Comparison of ENCODE assay signal across 9 cellular contexts in the genomic region with DNA sequence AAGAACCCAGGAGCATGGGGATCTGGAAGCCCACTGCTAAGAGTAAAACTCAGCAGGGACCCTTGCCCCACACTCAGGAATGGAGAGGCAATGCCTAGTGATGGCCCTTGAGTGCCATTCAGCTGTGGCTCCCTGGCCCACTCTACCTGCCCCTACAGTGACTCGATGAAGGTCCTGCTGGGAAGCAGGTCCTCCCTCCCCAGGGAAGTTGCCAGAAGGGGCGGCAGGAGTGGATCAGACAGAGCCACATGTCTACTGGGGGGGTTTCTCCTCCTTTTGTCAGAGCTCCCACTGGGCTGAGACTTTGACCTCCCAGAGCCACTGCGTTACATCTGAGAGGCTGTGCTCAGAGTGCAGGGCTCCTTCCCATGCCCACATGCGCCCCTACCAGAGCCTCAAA. TPM values are rescaled to one million over a fixed set of nuclear protein-coding genes. Genes with fewer than 3 reads are reported as not detected.
A peak's percentile ranks its signal among the peaks of the same experiment; 100 is the strongest.
DNase-seq lines count a peak whose midpoint lies in the region; ATAC-seq, FAIRE-seq and TF ChIP-seq lines count a peak whose summit lies in the region.
"Had no signal": no experiment of that assay in that cellular context is flagged by ENCODE, and none has a peak within 500 bp of the region (broad histone marks: within the 10 kb centered on the region; RNA-seq: fewer than 3 reads in every experiment).

No MANE protein-coding gene starts in this region.

- no peak for TF ChIP-seq CTCF in A549 (IDR thresholded peaks at IDR 0.05)
- no peak for TF ChIP-seq CTCF in brain (conservative IDR thresholded peaks at IDR 0.05)

- peaks cover 39% of the 10 kb centered on the region for H3K36me3 ChIP-seq in HAP-1 (replicated peaks)

- H3K4me2 ChIP-seq in A549: peak overlapping the region; percentile 80

- 92% methylated on average over 4 of the region's 4 CpGs for WGBS in A549 (ENCODE audit: missing lambda C conversion rate)

- POLR2A ChIA-PET in A549 (lab: Yijun Ruan, JAX): interaction anchor here (1.0 to 2.6 kb wide), 2 partner anchors 11 to 27 kb away, joined by 3 to 8 read pairs; a partner anchor contains a TSS
- POLR2A ChIA-PET in naive thymus-derived CD8-positive, alpha-beta T cell (lab: Charles Lee): interaction anchor here (0.9 to 9.4 kb wide), 8 partner anchors 9 to 517 kb away, joined by 3 to 102 read pairs (median 14); a partner anchor contains a TSS

- in situ Hi-C loops in HAP-1 (cut with MboI; ENCODE audit: low sequenced_read_pairs) (no loop called here), G401 (cut with HindIII; ENCODE audit: low sequenced_read_pairs) (no loop called here)

- H3K9me3 Mint-ChIP-seq in brain: peaks cover 0 to 28% (median 10%) of the 10 kb centered on the region in 5 experiments
- no peaks in the 10 kb centered on the region for H3K9me3 Mint-ChIP-seq in naive thymus-derived CD8-positive, alpha-beta T cell

- no peak for FAIRE-seq in A549 (lab: Jason Lieb, UNC)
- no peak for FAIRE-seq in urothelium cell line (lab: Jason Lieb, UNC)

- no peak for ATAC-seq in A549
- no peak for ATAC-seq in naive thymus-derived CD8-positive, alpha-beta T cell
- no peak for ATAC-seq in GM18519 (IDR thresholded peaks at IDR 0.05; ENCODE audit: low FRiP score, unreplicated experiment)

- H3K36me3 Mint-ChIP-seq in brain: peaks cover 6% of the 10 kb centered on the region
- H3K36me3 Mint-ChIP-seq in naive thymus-derived CD8-positive, alpha-beta T cell: peaks cover 0 to 8% (median 0%) of the 10 kb centered on the region in 3 donors

- H3K4me1 ChIP-seq in A549 (peaks cover 29% of the 10 kb centered on the region), HAP-1 (peaks cover 27% of the 10 kb centered on the region)

- no peaks in the 10 kb centered on the region for H3K27me3 ChIP-seq in HAP-1 (ENCODE audit: low read depth)

- TF ChIP-seq POLR2A in A549 (IDR thresholded peaks at IDR 0.05; ENCODE audit: low read length): no peak

- H3K4me3 ChIP-seq in A549 (no peak overlapping the region; the same call in 2 of the 3 replicates), HAP-1 (peak overlapping the region; percentile 69)

- no peak for TF ChIP-seq RAD21 in A549 (conservative IDR thresholded peaks at IDR 0.05 in 1 of 2, IDR thresholded peaks at IDR 0.05 in 1 of 2)

- H3K27ac Mint-ChIP-seq in brain: peak overlapping the region in 3 of 5 experiments; percentile 88 to 96 (median 91)
- H3K27ac Mint-ChIP-seq in naive thymus-derived CD8-positive, alpha-beta T cell: peak overlapping the region; percentile 73 to 95 (median 90)

- DNase-seq in A549 (ENCODE audit: low read depth in 1 of 2, low spot score in 1 of 2): no peak
- no peak for DNase-seq in HAP-1 (ENCODE audit: low spot score in 2 of 2)
- DNase-seq in naive thymus-derived CD8-positive, alpha-beta T cell: no peak
- DNase-seq in urothelium cell line (ENCODE audit: low spot score): no peak
- no peak for DNase-seq in G401 (ENCODE audit: low spot score)
- no peak for DNase-seq in AG08396 (ENCODE audit: low spot score)
- DNase-seq: stimulated activated CD4-positive, alpha-beta T cell treated with anti-CD3 and anti-CD28 coated beads, Interleukin-4, amount 100 ng/mL, for 4 hours had no signal

- H3K27ac ChIP-seq in A549: peak overlapping the region in 1 of 2 experiments; percentile 8; a peak in 1 of 6 replicates

- peak overlapping the region; percentile 87 to 91 (median 89) for H3K4me3 Mint-ChIP-seq in brain
- H3K4me3 Mint-ChIP-seq in naive thymus-derived CD8-positive, alpha-beta T cell: peak overlapping the region; percentile 82 to 91 (median 86)

- H3K9me3 ChIP-seq in A549 (no peaks in the 10 kb centered on the region), HAP-1 (no peaks in the 10 kb centered on the region)

- CTCF ChIA-PET in A549 (lab: Yijun Ruan, JAX): interaction anchor here (0.5 to 2.4 kb wide), 7 partner anchors 9 to 116 kb away, joined by 3 to 13 read pairs (median 4); no protein-coding TSS in a partner anchor

- peaks cover 19% of the 10 kb centered on the region for H3K4me1 Mint-ChIP-seq in brain
- peaks cover 4 to 39% (median 23%) of the 10 kb centered on the region in 4 donors for H3K4me1 Mint-ChIP-seq in naive thymus-derived CD8-positive, alpha-beta T cell

- no peak for TF ChIP-seq EP300 in A549 (IDR thresholded peaks at IDR 0.05)

- H3K27me3 Mint-ChIP-seq in brain: peaks cover 4% of the 10 kb centered on the region
- no peaks in the 10 kb centered on the region for H3K27me3 Mint-ChIP-seq in naive thymus-derived CD8-positive, alpha-beta T cell

RNA-seq across cellular contexts. Expression of a gene that starts 1.2 kb away (rescaled TPM):
- polyA plus RNA-seq in A549 (2011; rRNA removed): 9.0 and 10.1 TPM in 2 replicates
- polyA plus RNA-seq in A549 (2012; cell fraction: cytosol; rRNA removed): 18.6 and 27.7 TPM in 2 replicates
- polyA plus RNA-seq in A549 (2012; cell fraction: nucleus; rRNA removed): 15.8 and 20.0 TPM in 2 replicates
- polyA plus RNA-seq in A549 (2017; fragmentation: RNase III; extraction: RNeasy Plus Mini Kit Qiagen cat#74134 plus additional on column Dnase treatment): 19.3 to 24.1 TPM (median 21.7 TPM) in 3 replicates
- 11.0 and 18.0 TPM in 2 replicates for polyA minus RNA-seq in A549 (2011; rRNA and poly(A)+ RNA removed)
- 12.1 TPM for polyA plus RNA-seq in brain (ENCODE audit: insufficient read depth, low read depth, low replicate concordance)
- 10 to 100 TPM; 18.2 to 20.9 TPM for total RNA-seq in naive thymus-derived CD8-positive, alpha-beta T cell
- 10 to 100 TPM; 30.5 to 42.3 (median 35.9) TPM for polyA plus RNA-seq in naive thymus-derived CD8-positive, alpha-beta T cell
- 12.6 and 24.0 TPM in 2 replicates for total RNA-seq in G401 (2014; rRNA removed; shearing (Covaris generic))

RNA-seq across cellular contexts. Expression of a gene that starts 2.8 kb away (rescaled TPM):
- polyA plus RNA-seq in A549 (2011; rRNA removed) (26.4 and 30.8 TPM in 2 replicates), A549 (2017; fragmentation: RNase III; extraction: RNeasy Plus Mini Kit Qiagen cat#74134 plus additional on column Dnase treatment) (34.6 to 37.7 TPM (median 36.9 TPM) in 3 replicates), brain (ENCODE audit: insufficient read depth, low read depth, low replicate concordance) (70.4 TPM)
- polyA plus RNA-seq in A549 (2012; cell fraction: cytosol; rRNA removed): 41.9 and 51.0 TPM in 2 replicates
- 26.9 and 33.9 TPM in 2 replicates for polyA plus RNA-seq in A549 (2012; cell fraction: nucleus; rRNA removed)
- 34.8 and 35.5 TPM in 2 replicates for polyA minus RNA-seq in A549 (2011; rRNA and poly(A)+ RNA removed)
- 10 to 100 TPM; 29.0 to 30.9 TPM for total RNA-seq in naive thymus-derived CD8-positive, alpha-beta T cell
- 10 to 100 TPM; 31.1 to 51.7 (median 37.9) TPM for polyA plus RNA-seq in naive thymus-derived CD8-positive, alpha-beta T cell
- 48.2 and 58.1 TPM in 2 replicates for total RNA-seq in G401 (2014; rRNA removed; shearing (Covaris generic))

RNA-seq across cellular contexts. Expression of a gene that starts 10.1 kb away (rescaled TPM):
- 20.6 and 26.8 TPM in 2 replicates for polyA plus RNA-seq in A549 (2011; rRNA removed)
- 69.4 and 88.6 TPM in 2 replicates for polyA plus RNA-seq in A549 (2012; cell fraction: cytosol; rRNA removed)
- polyA plus RNA-seq in A549 (2012; cell fraction: nucleus; rRNA removed): 68.8 and 83.8 TPM in 2 replicates
- 42.9 to 49.7 TPM (median 47.5 TPM) in 3 replicates for polyA plus RNA-seq in A549 (2017; fragmentation: RNase III; extraction: RNeasy Plus Mini Kit Qiagen cat#74134 plus additional on column Dnase treatment)
- 13.9 and 14.9 TPM in 2 replicates for polyA minus RNA-seq in A549 (2011; rRNA and poly(A)+ RNA removed)
- 63.1 TPM for polyA plus RNA-seq in brain (ENCODE audit: insufficient read depth, low read depth, low replicate concordance)
- total RNA-seq in naive thymus-derived CD8-positive, alpha-beta T cell: 10 to 100 TPM; 18.6 to 23.3 TPM
- polyA plus RNA-seq in naive thymus-derived CD8-positive, alpha-beta T cell: 10 to 100 TPM; 62.6 to 81.8 (median 72.7) TPM
- 72.0 and 79.9 TPM in 2 replicates for total RNA-seq in G401 (2014; rRNA removed; shearing (Covaris generic))

RNA-seq across cellular contexts. Expression of a gene that starts 26.9 kb away (rescaled TPM):
- polyA plus RNA-seq in A549 (2011; rRNA removed): 18.6 and 21.7 TPM in 2 replicates
- polyA plus RNA-seq in A549 (2012; cell fraction: cytosol; rRNA removed): 47.8 and 55.1 TPM in 2 replicates
- polyA plus RNA-seq in A549 (2012; cell fraction: nucleus; rRNA removed): 93.9 and 105 TPM in 2 replicates
- 33.2 to 40.6 TPM (median 36.7 TPM) in 3 replicates for polyA plus RNA-seq in A549 (2017; fragmentation: RNase III; extraction: RNeasy Plus Mini Kit Qiagen cat#74134 plus additional on column Dnase treatment)
- 16.1 and 21.8 TPM in 2 replicates for polyA minus RNA-seq in A549 (2011; rRNA and poly(A)+ RNA removed)
- 83.7 TPM for polyA plus RNA-seq in brain (ENCODE audit: insufficient read depth, low read depth, low replicate concordance)
- 10 to 100 TPM; 66.0 to 69.4 TPM for total RNA-seq in naive thymus-derived CD8-positive, alpha-beta T cell
- 10 to 100 TPM; 24.3 to 33.3 (median 26.0) TPM for polyA plus RNA-seq in naive thymus-derived CD8-positive, alpha-beta T cell
- total RNA-seq in G401 (2014; rRNA removed; shearing (Covaris generic)): 47.5 and 47.8 TPM in 2 replicates

RNA-seq across cellular contexts. Expression of a gene that starts 31.1 kb away (rescaled TPM):
- polyA plus RNA-seq in A549 (2011; rRNA removed) (3.4 and 5.9 TPM in 2 replicates), A549 (2017; fragmentation: RNase III; extraction: RNeasy Plus Mini Kit Qiagen cat#74134 plus additional on column Dnase treatment) (7.9 to 10.1 TPM (median 9.5 TPM) in 3 replicates), brain (ENCODE audit: insufficient read depth, low read depth, low replicate concordance) (77.4 TPM)
- 6.0 and 7.8 TPM in 2 replicates for polyA plus RNA-seq in A549 (2012; cell fraction: cytosol; rRNA removed)
- 38.8 and 40.2 TPM in 2 replicates for polyA plus RNA-seq in A549 (2012; cell fraction: nucleus; rRNA removed)
- polyA minus RNA-seq in A549 (2011; rRNA and poly(A)+ RNA removed): 10.5 and 13.2 TPM in 2 replicates
- 10 to 100 TPM; 49.5 to 50.4 TPM for total RNA-seq in naive thymus-derived CD8-positive, alpha-beta T cell
- polyA plus RNA-seq in naive thymus-derived CD8-positive, alpha-beta T cell: under 1 TPM; 0.27 to 0.67 (median 0.36) TPM
- total RNA-seq in G401 (2014; rRNA removed; shearing (Covaris generic)): 3.6 and 6.0 TPM in 2 replicates
